ENCODE assay signal across 8 cellular contexts in genomic region chr15:98853593-98854420, GRCh38.
DNase-seq lines count a peak whose midpoint lies in the region; ATAC-seq and TF ChIP-seq lines count a peak whose summit lies in the region.

No MANE protein-coding gene starts in this region.

- H3K27me3 ChIP-seq in esophagus squamous epithelium: no peaks in the 10 kb centered on the region
- H3K27me3 ChIP-seq in prostate gland (replicated peaks; ENCODE audit: insufficient read depth): no peaks in the 10 kb centered on the region

- H3K4me3 ChIP-seq in esophagus squamous epithelium: peak overlapping the region in 3 of 4 donors; percentile 57 to 76 (median 60)
- H3K4me3 ChIP-seq in prostate gland: no peak overlapping the region

- H3K9me3 ChIP-seq in esophagus squamous epithelium (no peaks in the 10 kb centered on the region), prostate gland (no peaks in the 10 kb centered on the region)

- WGBS in esophagus squamous epithelium, 2 donors: 28 to 51% methylated on average over 15 to 18 of the region's 18 CpGs
- 48% methylated on average over 18 of the region's 18 CpGs for WGBS in prostate gland

- ATAC-seq in GM18907 (IDR thresholded peaks at IDR 0.05; ENCODE audit: unreplicated experiment) (no peak), HG02610 (IDR thresholded peaks at IDR 0.05; ENCODE audit: unreplicated experiment) (no peak)

- H3K27ac ChIP-seq in esophagus squamous epithelium: peak overlapping the region; percentile 82 to 90 (median 88)
- peak overlapping the region; percentile 91 for H3K27ac ChIP-seq in prostate gland

- H3K36me3 ChIP-seq in esophagus squamous epithelium (no peaks in the 10 kb centered on the region), prostate gland (no peaks in the 10 kb centered on the region)

- no peak for TF ChIP-seq CTCF in esophagus squamous epithelium (IDR thresholded peaks at IDR 0.05)
- no peak for TF ChIP-seq CTCF in prostate gland (IDR thresholded peaks at IDR 0.05)

- H3K4me1 ChIP-seq in esophagus squamous epithelium (peaks cover 51 to 99% (median 60%) of the 10 kb centered on the region in 3 donors), prostate gland (replicated peaks) (peaks cover 39% of the 10 kb centered on the region)

- intact Hi-C loops in esophagus squamous epithelium (cut with DNase I) (no loop called here), prostate gland (cut with DNase I) (loop anchor here (1.0 kb wide), 1 partner anchor 206 kb away; the partner anchor contains the start of gene IGF1R)

- no peak for TF ChIP-seq POLR2A in esophagus squamous epithelium (IDR thresholded peaks at IDR 0.05)
- no peak for TF ChIP-seq POLR2A in prostate gland (IDR thresholded peaks at IDR 0.05)

- DNase-seq in Daoy (ENCODE audit: low read depth) (peak; percentile 45), RPMI7951 (ENCODE audit: low read depth) (peak; percentile 63), esophagus squamous epithelium (lab: John Stamatoyannopoulos, UW) (no peak), prostate gland (ENCODE audit: low spot score) (no peak), NCI-H2171 treated with DMSO at 0.1 percent for 48 hours (lab: John Stamatoyannopoulos, UW) (no peak), cerebellar cortex (ENCODE audit: low spot score) (no peak)

Comparison
In these comparisons a context has a peak if more than half of its experiments do, and no peak if none do; other contexts are left out.
1. DNase-seq: peak in Daoy (single experiment) and RPMI7951 (single experiment); none in esophagus squamous epithelium (single experiment), prostate gland (single experiment), NCI-H2171 treated with DMSO at 0.1 percent for 48 hours (single experiment) and cerebellar cortex (single experiment).
2. H3K4me3 ChIP-seq: peak in esophagus squamous epithelium (3 of 4); none in prostate gland (0 of 2).